In genomic region chr17:9456265-9456664, GRCh38 we compare ENCODE assay signal across 1 cellular context.
TF ChIP-seq lines count a peak whose summit lies in the region.

No MANE protein-coding gene starts in this region.

TF ChIP-seq in HepG2, 621 proteins besides CTCF, POLR2A, EP300 and RAD21 (continued from another document and continues in another):
- TF ChIP-seq ASH2L (IDR thresholded peaks at IDR 0.05; ENCODE audit: insufficient read length, low read depth, low read length) (peak; percentile 48), ZNF292 (CRISPR knock-in tag; IDR thresholded peaks at IDR 0.05; ENCODE audit: borderline replicate concordance, low read depth) (peak; percentile 23; the same call in 1 of the 2 replicates), IKZF5 (CRISPR knock-in tag; IDR thresholded peaks at IDR 0.05) (no peak), ZNF879 (CRISPR knock-in tag; IDR thresholded peaks at IDR 0.05) (no peak), STAG1 (CRISPR knock-in tag; IDR thresholded peaks at IDR 0.05) (no peak), MAFK (conservative IDR thresholded peaks at IDR 0.05 in 1 of 2, IDR thresholded peaks at IDR 0.05 in 1 of 2; ENCODE audit: low read length in 2 of 2) (peak; percentile 30 to 69; a peak in 2 of 4 replicates), ZNF629 (CRISPR knock-in tag; conservative IDR thresholded peaks at IDR 0.05) (peak; percentile 88), ZNF235 (CRISPR knock-in tag; IDR thresholded peaks at IDR 0.05; ENCODE audit: borderline replicate concordance) (no peak), NR2F6 (IDR thresholded peaks at IDR 0.05) (no peak), NR2F6 (CRISPR knock-in tag; IDR thresholded peaks at IDR 0.05) (peak; percentile 45; the same call in 1 of the 2 replicates), CBFB (CRISPR knock-in tag; IDR thresholded peaks at IDR 0.05) (no peak), POLR2AphosphoS5 (IDR thresholded peaks at IDR 0.05; ENCODE audit: low read depth, low read length) (no peak), ZMYM3 (CRISPR knock-in tag; IDR thresholded peaks at IDR 0.05) (peak; percentile 58; the same call in 1 of the 2 replicates), ZNF839 (CRISPR knock-in tag; IDR thresholded peaks at IDR 0.05; ENCODE audit: borderline replicate concordance) (no peak), TGIF2 (CRISPR knock-in tag; IDR thresholded peaks at IDR 0.05) (no peak), KAT8 (CRISPR knock-in tag; IDR thresholded peaks at IDR 0.05) (0 out of 2 replicates have a peak, but pooled peaks have one; percentile 18), ZNF350 (CRISPR knock-in tag; IDR thresholded peaks at IDR 0.05; ENCODE audit: borderline replicate concordance, low read depth) (no peak), DMAP1 (CRISPR knock-in tag; IDR thresholded peaks at IDR 0.05) (no peak), HNF4G (IDR thresholded peaks at IDR 0.05; ENCODE audit: borderline replicate concordance, low read depth, low read length) (peak; percentile 47; the same call in 1 of the 2 replicates), HNF4G (CRISPR knock-in tag; IDR thresholded peaks at IDR 0.05; ENCODE audit: borderline replicate concordance, low read depth) (no peak), RARA (CRISPR knock-in tag; IDR thresholded peaks at IDR 0.05) (peak; percentile 20; the same call in 1 of the 2 replicates), NCOR1 (IDR thresholded peaks at IDR 0.05; ENCODE audit: borderline replicate concordance, low read length) (0 out of 2 replicates have a peak, but pooled peaks have one; percentile 21), CREM (IDR thresholded peaks at IDR 0.05) (no peak), CREM (CRISPR knock-in tag; IDR thresholded peaks at IDR 0.05) (no peak), KDM3A (CRISPR knock-in tag; IDR thresholded peaks at IDR 0.05; ENCODE audit: low read depth) (no peak), TFAP4 (IDR thresholded peaks at IDR 0.05; ENCODE audit: borderline replicate concordance, low read depth) (peak; percentile 96), HNF4A (CRISPR knock-in tag; IDR thresholded peaks at IDR 0.05) (peak; percentile 86)
- TF ChIP-seq, protein P1, sequence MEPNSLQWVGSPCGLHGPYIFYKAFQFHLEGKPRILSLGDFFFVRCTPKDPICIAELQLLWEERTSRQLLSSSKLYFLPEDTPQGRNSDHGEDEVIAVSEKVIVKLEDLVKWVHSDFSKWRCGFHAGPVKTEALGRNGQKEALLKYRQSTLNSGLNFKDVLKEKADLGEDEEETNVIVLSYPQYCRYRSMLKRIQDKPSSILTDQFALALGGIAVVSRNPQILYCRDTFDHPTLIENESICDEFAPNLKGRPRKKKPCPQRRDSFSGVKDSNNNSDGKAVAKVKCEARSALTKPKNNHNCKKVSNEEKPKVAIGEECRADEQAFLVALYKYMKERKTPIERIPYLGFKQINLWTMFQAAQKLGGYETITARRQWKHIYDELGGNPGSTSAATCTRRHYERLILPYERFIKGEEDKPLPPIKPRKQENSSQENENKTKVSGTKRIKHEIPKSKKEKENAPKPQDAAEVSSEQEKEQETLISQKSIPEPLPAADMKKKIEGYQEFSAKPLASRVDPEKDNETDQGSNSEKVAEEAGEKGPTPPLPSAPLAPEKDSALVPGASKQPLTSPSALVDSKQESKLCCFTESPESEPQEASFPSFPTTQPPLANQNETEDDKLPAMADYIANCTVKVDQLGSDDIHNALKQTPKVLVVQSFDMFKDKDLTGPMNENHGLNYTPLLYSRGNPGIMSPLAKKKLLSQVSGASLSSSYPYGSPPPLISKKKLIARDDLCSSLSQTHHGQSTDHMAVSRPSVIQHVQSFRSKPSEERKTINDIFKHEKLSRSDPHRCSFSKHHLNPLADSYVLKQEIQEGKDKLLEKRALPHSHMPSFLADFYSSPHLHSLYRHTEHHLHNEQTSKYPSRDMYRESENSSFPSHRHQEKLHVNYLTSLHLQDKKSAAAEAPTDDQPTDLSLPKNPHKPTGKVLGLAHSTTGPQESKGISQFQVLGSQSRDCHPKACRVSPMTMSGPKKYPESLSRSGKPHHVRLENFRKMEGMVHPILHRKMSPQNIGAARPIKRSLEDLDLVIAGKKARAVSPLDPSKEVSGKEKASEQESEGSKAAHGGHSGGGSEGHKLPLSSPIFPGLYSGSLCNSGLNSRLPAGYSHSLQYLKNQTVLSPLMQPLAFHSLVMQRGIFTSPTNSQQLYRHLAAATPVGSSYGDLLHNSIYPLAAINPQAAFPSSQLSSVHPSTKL (CRISPR knock-in tag; IDR thresholded peaks at IDR 0.05), result peak; percentile 31; the same call in 1 of the 2 replicates
- TF ChIP-seq, protein P2, sequence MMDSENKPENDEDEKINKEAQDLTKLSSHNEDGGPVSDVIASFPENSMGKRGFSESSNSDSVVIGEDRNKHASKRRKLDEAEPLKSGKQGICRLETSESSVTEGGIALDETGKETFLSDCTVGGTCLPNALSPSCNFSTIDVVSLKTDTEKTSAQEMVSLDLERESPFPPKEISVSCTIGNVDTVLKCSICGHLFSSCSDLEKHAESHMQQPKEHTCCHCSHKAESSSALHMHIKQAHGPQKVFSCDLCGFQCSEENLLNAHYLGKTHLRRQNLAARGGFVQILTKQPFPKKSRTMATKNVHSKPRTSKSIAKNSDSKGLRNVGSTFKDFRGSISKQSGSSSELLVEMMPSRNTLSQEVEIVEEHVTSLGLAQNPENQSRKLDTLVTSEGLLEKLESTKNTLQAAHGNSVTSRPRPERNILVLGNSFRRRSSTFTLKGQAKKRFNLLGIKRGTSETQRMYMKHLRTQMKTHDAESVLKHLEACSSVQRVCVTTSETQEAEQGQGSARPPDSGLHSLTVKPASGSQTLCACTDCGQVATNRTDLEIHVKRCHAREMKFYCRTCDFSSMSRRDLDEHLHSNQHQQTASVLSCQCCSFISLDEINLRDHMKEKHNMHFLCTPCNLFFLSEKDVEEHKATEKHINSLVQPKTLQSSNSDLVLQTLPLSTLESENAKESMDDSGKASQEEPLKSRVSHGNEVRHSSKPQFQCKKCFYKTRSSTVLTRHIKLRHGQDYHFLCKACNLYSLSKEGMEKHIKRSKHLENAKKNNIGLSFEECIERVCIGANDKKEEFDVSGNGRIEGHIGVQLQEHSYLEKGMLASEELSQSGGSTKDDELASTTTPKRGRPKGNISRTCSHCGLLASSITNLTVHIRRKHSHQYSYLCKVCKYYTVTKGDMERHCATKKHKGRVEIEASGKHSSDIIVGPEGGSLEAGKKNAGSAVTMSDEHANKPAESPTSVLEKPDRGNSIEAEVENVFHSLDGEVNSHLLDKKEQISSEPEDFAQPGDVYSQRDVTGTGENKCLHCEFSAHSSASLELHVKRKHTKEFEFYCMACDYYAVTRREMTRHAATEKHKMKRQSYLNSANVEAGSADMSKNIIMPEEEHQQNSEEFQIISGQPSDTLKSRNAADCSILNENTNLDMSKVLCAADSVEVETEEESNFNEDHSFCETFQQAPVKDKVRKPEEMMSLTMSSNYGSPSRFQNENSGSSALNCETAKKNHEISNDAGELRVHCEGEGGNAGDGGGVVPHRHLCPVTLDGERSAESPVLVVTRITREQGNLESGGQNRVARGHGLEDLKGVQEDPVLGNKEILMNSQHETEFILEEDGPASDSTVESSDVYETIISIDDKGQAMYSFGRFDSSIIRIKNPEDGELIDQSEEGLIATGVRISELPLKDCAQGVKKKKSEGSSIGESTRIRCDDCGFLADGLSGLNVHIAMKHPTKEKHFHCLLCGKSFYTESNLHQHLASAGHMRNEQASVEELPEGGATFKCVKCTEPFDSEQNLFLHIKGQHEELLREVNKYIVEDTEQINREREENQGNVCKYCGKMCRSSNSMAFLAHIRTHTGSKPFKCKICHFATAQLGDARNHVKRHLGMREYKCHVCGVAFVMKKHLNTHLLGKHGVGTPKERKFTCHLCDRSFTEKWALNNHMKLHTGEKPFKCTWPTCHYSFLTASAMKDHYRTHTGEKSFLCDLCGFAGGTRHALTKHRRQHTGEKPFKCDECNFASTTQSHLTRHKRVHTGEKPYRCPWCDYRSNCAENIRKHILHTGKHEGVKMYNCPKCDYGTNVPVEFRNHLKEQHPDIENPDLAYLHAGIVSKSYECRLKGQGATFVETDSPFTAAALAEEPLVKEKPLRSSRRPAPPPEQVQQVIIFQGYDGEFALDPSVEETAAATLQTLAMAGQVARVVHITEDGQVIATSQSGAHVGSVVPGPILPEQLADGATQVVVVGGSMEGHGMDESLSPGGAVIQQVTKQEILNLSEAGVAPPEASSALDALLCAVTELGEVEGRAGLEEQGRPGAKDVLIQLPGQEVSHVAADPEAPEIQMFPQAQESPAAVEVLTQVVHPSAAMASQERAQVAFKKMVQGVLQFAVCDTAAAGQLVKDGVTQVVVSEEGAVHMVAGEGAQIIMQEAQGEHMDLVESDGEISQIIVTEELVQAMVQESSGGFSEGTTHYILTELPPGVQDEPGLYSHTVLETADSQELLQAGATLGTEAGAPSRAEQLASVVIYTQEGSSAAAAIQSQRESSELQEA (CRISPR knock-in tag; IDR thresholded peaks at IDR 0.05; ENCODE audit: not compliant biosample characterization), result no peak
- TF ChIP-seq, protein P3, sequence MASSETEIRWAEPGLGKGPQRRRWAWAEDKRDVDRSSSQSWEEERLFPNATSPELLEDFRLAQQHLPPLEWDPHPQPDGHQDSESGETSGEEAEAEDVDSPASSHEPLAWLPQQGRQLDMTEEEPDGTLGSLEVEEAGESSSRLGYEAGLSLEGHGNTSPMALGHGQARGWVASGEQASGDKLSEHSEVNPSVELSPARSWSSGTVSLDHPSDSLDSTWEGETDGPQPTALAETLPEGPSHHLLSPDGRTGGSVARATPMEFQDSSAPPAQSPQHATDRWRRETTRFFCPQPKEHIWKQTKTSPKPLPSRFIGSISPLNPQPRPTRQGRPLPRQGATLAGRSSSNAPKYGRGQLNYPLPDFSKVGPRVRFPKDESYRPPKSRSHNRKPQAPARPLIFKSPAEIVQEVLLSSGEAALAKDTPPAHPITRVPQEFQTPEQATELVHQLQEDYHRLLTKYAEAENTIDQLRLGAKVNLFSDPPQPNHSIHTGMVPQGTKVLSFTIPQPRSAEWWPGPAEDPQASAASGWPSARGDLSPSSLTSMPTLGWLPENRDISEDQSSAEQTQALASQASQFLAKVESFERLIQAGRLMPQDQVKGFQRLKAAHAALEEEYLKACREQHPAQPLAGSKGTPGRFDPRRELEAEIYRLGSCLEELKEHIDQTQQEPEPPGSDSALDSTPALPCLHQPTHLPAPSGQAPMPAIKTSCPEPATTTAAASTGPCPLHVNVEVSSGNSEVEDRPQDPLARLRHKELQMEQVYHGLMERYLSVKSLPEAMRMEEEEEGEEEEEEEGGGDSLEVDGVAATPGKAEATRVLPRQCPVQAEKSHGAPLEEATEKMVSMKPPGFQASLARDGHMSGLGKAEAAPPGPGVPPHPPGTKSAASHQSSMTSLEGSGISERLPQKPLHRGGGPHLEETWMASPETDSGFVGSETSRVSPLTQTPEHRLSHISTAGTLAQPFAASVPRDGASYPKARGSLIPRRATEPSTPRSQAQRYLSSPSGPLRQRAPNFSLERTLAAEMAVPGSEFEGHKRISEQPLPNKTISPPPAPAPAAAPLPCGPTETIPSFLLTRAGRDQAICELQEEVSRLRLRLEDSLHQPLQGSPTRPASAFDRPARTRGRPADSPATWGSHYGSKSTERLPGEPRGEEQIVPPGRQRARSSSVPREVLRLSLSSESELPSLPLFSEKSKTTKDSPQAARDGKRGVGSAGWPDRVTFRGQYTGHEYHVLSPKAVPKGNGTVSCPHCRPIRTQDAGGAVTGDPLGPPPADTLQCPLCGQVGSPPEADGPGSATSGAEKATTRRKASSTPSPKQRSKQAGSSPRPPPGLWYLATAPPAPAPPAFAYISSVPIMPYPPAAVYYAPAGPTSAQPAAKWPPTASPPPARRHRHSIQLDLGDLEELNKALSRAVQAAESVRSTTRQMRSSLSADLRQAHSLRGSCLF (CRISPR knock-in tag; IDR thresholded peaks at IDR 0.05; ENCODE audit: borderline replicate concordance), result no peak
- TF ChIP-seq, protein P4, sequence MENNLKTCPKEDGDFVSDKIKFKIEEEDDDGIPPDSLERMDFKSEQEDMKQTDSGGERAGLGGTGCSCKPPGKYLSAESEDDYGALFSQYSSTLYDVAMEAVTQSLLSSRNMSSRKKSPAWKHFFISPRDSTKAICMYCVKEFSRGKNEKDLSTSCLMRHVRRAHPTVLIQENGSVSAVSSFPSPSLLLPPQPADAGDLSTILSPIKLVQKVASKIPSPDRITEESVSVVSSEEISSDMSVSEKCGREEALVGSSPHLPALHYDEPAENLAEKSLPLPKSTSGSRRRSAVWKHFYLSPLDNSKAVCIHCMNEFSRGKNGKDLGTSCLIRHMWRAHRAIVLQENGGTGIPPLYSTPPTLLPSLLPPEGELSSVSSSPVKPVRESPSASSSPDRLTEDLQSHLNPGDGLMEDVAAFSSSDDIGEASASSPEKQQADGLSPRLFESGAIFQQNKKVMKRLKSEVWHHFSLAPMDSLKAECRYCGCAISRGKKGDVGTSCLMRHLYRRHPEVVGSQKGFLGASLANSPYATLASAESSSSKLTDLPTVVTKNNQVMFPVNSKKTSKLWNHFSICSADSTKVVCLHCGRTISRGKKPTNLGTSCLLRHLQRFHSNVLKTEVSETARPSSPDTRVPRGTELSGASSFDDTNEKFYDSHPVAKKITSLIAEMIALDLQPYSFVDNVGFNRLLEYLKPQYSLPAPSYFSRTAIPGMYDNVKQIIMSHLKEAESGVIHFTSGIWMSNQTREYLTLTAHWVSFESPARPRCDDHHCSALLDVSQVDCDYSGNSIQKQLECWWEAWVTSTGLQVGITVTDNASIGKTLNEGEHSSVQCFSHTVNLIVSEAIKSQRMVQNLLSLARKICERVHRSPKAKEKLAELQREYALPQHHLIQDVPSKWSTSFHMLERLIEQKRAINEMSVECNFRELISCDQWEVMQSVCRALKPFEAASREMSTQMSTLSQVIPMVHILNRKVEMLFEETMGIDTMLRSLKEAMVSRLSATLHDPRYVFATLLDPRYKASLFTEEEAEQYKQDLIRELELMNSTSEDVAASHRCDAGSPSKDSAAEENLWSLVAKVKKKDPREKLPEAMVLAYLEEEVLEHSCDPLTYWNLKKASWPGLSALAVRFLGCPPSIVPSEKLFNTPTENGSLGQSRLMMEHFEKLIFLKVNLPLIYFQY (CRISPR knock-in tag; IDR thresholded peaks at IDR 0.05; ENCODE audit: borderline replicate concordance), result peak; percentile 45; the same call in 1 of the 2 replicates
